8 cellular contexts compared by ENCODE assay signal in genomic region chr3:128051837-128052766, GRCh38. TPM values are rescaled to one million over a fixed set of nuclear protein-coding genes. Genes with fewer than 3 reads are reported as not detected.
DNase-seq lines count a peak whose midpoint lies in the region; ATAC-seq and TF ChIP-seq lines count a peak whose summit lies in the region.

Gene SEC61A1 (plus strand): TSS chr3:128052437. CDS start chr3:128052553, 116 bp downstream.

- TF ChIP-seq RAD21 in Ishikawa (IDR thresholded peaks at IDR 0.05; ENCODE audit: low read depth): no peak

- peak; percentile 85 for ATAC-seq in GM21576 (IDR thresholded peaks at IDR 0.05; ENCODE audit: unreplicated experiment)

- TF ChIP-seq EP300 in Ishikawa (IDR thresholded peaks at IDR 0.05; ENCODE audit: borderline replicate concordance): no peak

- DNase-seq in DMS114 treated with DMSO at 0.1 percent for 48 hours (lab: John Stamatoyannopoulos, UW; ENCODE audit: unreplicated experiment) (peak; percentile 83), OCI-M2 (lab: John Stamatoyannopoulos, UW; ENCODE audit: unreplicated experiment) (peak; percentile 27), activated T-cell treated with anti-CD3 and anti-CD28 coated beads for 4 hours (peak; percentile 92), epithelial cell of prostate (ENCODE audit: low read depth, low spot score) (peak; percentile 65), mucosa of gallbladder (ENCODE audit: low spot score) (peak; percentile 95)
- DNase-seq in stimulated activated CD8-positive, alpha-beta memory T cell treated with anti-CD3 and anti-CD28 coated beads, Interleukin-4, amount 100 ng/mL, for 24 hours (ENCODE audit: low read depth): peak; percentile 95

- H3K27ac ChIP-seq in epithelial cell of prostate: peak within 1 kb of the TSS; percentile 89

TF ChIP-seq in Ishikawa, 13 proteins besides CTCF, POLR2A, EP300 and RAD21:
- TF ChIP-seq NFIC (IDR thresholded peaks at IDR 0.05) (no peak), TCF12 (IDR thresholded peaks at IDR 0.05; ENCODE audit: low read depth) (peak; percentile 63), EGR1 (IDR thresholded peaks at IDR 0.05) (no peak), YY1 (IDR thresholded peaks at IDR 0.05; ENCODE audit: low read depth) (peak; percentile 10), TAF1 (IDR thresholded peaks at IDR 0.05; ENCODE audit: low read depth) (peak; percentile 63), CEBPB (IDR thresholded peaks at IDR 0.05) (no peak), MAX (IDR thresholded peaks at IDR 0.05) (peak; percentile 95), USF1 (IDR thresholded peaks at IDR 0.05) (no peak), ZBTB7A (IDR thresholded peaks at IDR 0.05; ENCODE audit: low read depth) (no peak), CREB1 (IDR thresholded peaks at IDR 0.05; ENCODE audit: low read depth) (no peak), TEAD4 (IDR thresholded peaks at IDR 0.05) (no peak; the same call in 1 of the 2 replicates), FOXM1 (IDR thresholded peaks at IDR 0.05; ENCODE audit: borderline replicate concordance, low read depth) (no peak), REST (IDR thresholded peaks at IDR 0.05; ENCODE audit: low read depth) (no peak)

RNA-seq across cellular contexts. Expression of gene SEC61A1, which starts in this region (rescaled TPM):
- total RNA-seq in mucosa of gallbladder: 203 TPM

Comparison
In these comparisons a context has a peak if more than half of its experiments do, and no peak if none do; other contexts are left out.
1. Peak in every context shown above with its lines: DNase-seq, ATAC-seq and H3K27ac ChIP-seq.
2. DNase-seq: peak in every context shown above with its lines; median percentile 95 in mucosa of gallbladder; 95 in stimulated activated CD8-positive, alpha-beta memory T cell treated with anti-CD3 and anti-CD28 coated beads, Interleukin-4, amount 100 ng/mL, for 24 hours; 92 in activated T-cell treated with anti-CD3 and anti-CD28 coated beads for 4 hours; 83 in DMS114 treated with DMSO at 0.1 percent for 48 hours; 65 in epithelial cell of prostate; 27 in OCI-M2.